ENCODE assay signal across 10 cellular contexts in the genomic region with DNA sequence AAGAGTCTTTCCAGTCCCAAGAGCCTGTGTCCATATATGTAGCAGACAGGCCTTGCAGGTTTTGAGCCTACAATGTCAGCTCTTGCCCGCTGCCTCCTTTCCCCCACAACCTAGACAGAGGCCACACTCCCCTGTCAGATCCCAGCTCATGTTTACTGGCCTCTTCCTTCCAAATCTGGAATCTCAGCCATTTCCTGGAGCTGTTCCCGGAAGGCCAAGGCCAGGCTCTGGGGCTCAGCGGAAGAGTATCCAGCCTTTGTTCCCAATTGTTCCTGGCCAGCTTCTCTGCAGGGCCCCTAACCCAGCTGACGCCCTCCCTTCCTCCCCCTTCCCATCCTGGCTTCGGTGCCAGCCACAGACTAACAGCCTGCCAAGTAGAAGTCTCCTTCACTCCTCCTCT. TPM values are rescaled to one million over a fixed set of nuclear protein-coding genes. Genes with fewer than 3 reads are reported as not detected.
DNase-seq lines count a peak whose midpoint lies in the region; ATAC-seq and TF ChIP-seq lines count a peak whose summit lies in the region.
"Had no signal": no experiment of that assay in that cellular context is flagged by ENCODE, and none has a peak within 500 bp of the region (broad histone marks: within the 10 kb centered on the region; RNA-seq: fewer than 3 reads in every experiment).

No MANE protein-coding gene starts in this region.

- no peak overlapping the region for H3K27ac Mint-ChIP-seq in activated naive CD8-positive, alpha-beta T cell treated with anti-CD3 and anti-CD28 coated beads for 36 hours
- H3K27ac Mint-ChIP-seq: activated T-helper 1 cell treated with anti-CD3 and anti-CD28 coated beads, Interleukin-12 subunit alpha, Interleukin-12 subunit beta, Interleukin-2, Interleukin-4 antibody, amounts not matched to agents 30 ng/mL and 10 ng/mL and 1 ng/mL, durations not matched to agents 14 hours and 24 hours and 36 hours had no signal

- no peaks in the 10 kb centered on the region for H3K9me3 Mint-ChIP-seq in activated naive CD8-positive, alpha-beta T cell treated with anti-CD3 and anti-CD28 coated beads for 36 hours
- H3K9me3 Mint-ChIP-seq: activated T-helper 1 cell treated with anti-CD3 and anti-CD28 coated beads, Interleukin-12 subunit alpha, Interleukin-12 subunit beta, Interleukin-2, Interleukin-4 antibody, amounts not matched to agents 30 ng/mL and 10 ng/mL and 1 ng/mL, durations not matched to agents 14 hours and 24 hours and 36 hours had no signal

- H3K9me3 ChIP-seq in RWPE2 (ENCODE audit: severe bottlenecking) (no peaks in the 10 kb centered on the region), fibroblast of lung (ENCODE audit: control insufficient read depth, insufficient read depth, low read depth, low read length) (no peaks in the 10 kb centered on the region)

- H3K4me1 ChIP-seq in RWPE2 (ENCODE audit: insufficient read depth, poor library complexity, severe bottlenecking) (peaks cover 58% of the 10 kb centered on the region), fibroblast of lung (ENCODE audit: control insufficient read depth, extremely low read depth, insufficient read depth, low read length) (peaks cover 42% of the 10 kb centered on the region)

- H3K4me3 Mint-ChIP-seq in activated naive CD8-positive, alpha-beta T cell treated with anti-CD3 and anti-CD28 coated beads for 36 hours = no peak overlapping the region
- H3K4me3 Mint-ChIP-seq: activated T-helper 1 cell treated with anti-CD3 and anti-CD28 coated beads, Interleukin-12 subunit alpha, Interleukin-12 subunit beta, Interleukin-2, Interleukin-4 antibody, amounts not matched to agents 30 ng/mL and 10 ng/mL and 1 ng/mL, durations not matched to agents 14 hours and 24 hours and 36 hours had no signal

- no peaks in the 10 kb centered on the region for H4K20me1 ChIP-seq in fibroblast of lung (ENCODE audit: control insufficient read depth, extremely low read depth, insufficient read depth, low read length)

- H3K36me3 ChIP-seq in RWPE2 (ENCODE audit: low read depth) = no peaks in the 10 kb centered on the region
- H3K36me3 ChIP-seq in fibroblast of lung (ENCODE audit: control insufficient read depth, insufficient read depth, low read length) = no peaks in the 10 kb centered on the region

- peak overlapping the region; percentile 73 for H2AFZ ChIP-seq in fibroblast of lung (ENCODE audit: low read length)

- H3K4me2 ChIP-seq in fibroblast of lung (ENCODE audit: extremely low read depth, insufficient read depth, low read length) = peak overlapping the region; percentile 58

- TF ChIP-seq CTCF in RWPE2 (IDR thresholded peaks at IDR 0.05; ENCODE audit: poor library complexity, severe bottlenecking) (no peak), fibroblast of lung (conservative IDR thresholded peaks at IDR 0.05 in 1 of 2, IDR thresholded peaks at IDR 0.05 in 1 of 2; ENCODE audit: low read depth in 1 of 2, low read length in 2 of 2) (no peak)

- no peaks in the 10 kb centered on the region for H3K27me3 ChIP-seq in RWPE2 (ENCODE audit: insufficient read depth, poor library complexity, severe bottlenecking)
- H3K27me3 ChIP-seq in fibroblast of lung (ENCODE audit: control insufficient read depth, insufficient read depth, low read length) = no peaks in the 10 kb centered on the region

- DNase-seq in RWPE2 (ENCODE audit: low spot score) (no peak), fibroblast of lung (ENCODE audit: low read depth in 2 of 2) (peak in 1 of 2 donors; percentile 79), midbrain (lab: John Stamatoyannopoulos, UW) (peak; percentile 66), ureter (ENCODE audit: low spot score) (peak; percentile 42), iPS-NIHi11 (ENCODE audit: low spot score) (no peak)
- no peak for DNase-seq in activated naive CD8-positive, alpha-beta T cell treated with anti-CD3 and anti-CD28 coated beads for 36 hours
- no peak for DNase-seq in activated effector memory CD4-positive, alpha-beta T cell treated with Interleukin-2 at 50 U/mL for 16 hours
- DNase-seq: left colon had no signal

- peak overlapping the region; percentile 43 for H3K9ac ChIP-seq in fibroblast of lung (ENCODE audit: insufficient read depth, low read length)

- ATAC-seq in RWPE2 (ENCODE audit: low read depth) = peak; percentile 62
- no peak for ATAC-seq in activated CD4-positive, CD25-positive, alpha-beta regulatory T cell treated with anti-CD3 and anti-CD28 coated beads, Interleukin-2, amount 50 U/mL, for 24 hours
- ATAC-seq: left colon had no signal

- no peaks in the 10 kb centered on the region for H3K79me2 ChIP-seq in fibroblast of lung (ENCODE audit: control insufficient read depth, insufficient read depth, low read length)

- H3K36me3 Mint-ChIP-seq in activated naive CD8-positive, alpha-beta T cell treated with anti-CD3 and anti-CD28 coated beads for 36 hours = no peaks in the 10 kb centered on the region

- H3K4me3 ChIP-seq in RWPE2 (ENCODE audit: severe bottlenecking) (no peak overlapping the region), fibroblast of lung (replicated peaks in 1 of 4; ENCODE audit: control extremely low read depth in 1 of 4, insufficient read depth in 1 of 4, low read depth in 3 of 4, low read length in 4 of 4) (no peak overlapping the region)

- H3K27ac ChIP-seq in RWPE2 (ENCODE audit: poor library complexity, severe bottlenecking) (peak overlapping the region; percentile 99), fibroblast of lung (ENCODE audit: insufficient read depth, low read length) (peak overlapping the region; percentile 96)

- H3K27me3 Mint-ChIP-seq in activated naive CD8-positive, alpha-beta T cell treated with anti-CD3 and anti-CD28 coated beads for 36 hours = peaks cover 13% of the 10 kb centered on the region

- H3K4me1 Mint-ChIP-seq in activated naive CD8-positive, alpha-beta T cell treated with anti-CD3 and anti-CD28 coated beads for 36 hours = no peaks in the 10 kb centered on the region

RNA-seq across cellular contexts. Expression of gene ROBO4, which starts 1.0 kb away (rescaled TPM):
- 0.26 and 0.66 TPM in 2 replicates for total RNA-seq in fibroblast of lung
- 0.45 and 0.63 TPM in 2 replicates for polyA plus RNA-seq in fibroblast of lung
- 1.8 and 3.1 TPM in 2 replicates for polyA plus RNA-seq in fibroblast of lung (2012)
- polyA minus RNA-seq in fibroblast of lung (ENCODE audit: low replicate concordance) = 3.3 and 4.5 TPM in 2 replicates
- 16.8 TPM for total RNA-seq in ureter
- total RNA-seq in activated naive CD8-positive, alpha-beta T cell treated with anti-CD3 and anti-CD28 coated beads for 36 hours = not detected
- total RNA-seq: activated T-helper 1 cell treated with anti-CD3 and anti-CD28 coated beads, Interleukin-12 subunit alpha, Interleukin-12 subunit beta, Interleukin-2, Interleukin-4 antibody, amounts not matched to agents 30 ng/mL and 10 ng/mL and 1 ng/mL, durations not matched to agents 14 hours and 24 hours and 36 hours had no signal

RNA-seq across cellular contexts. Expression of gene HEPN1, which starts 20.3 kb away (rescaled TPM):
- total RNA-seq in fibroblast of lung = not detected in 2 replicates
- not detected in 2 replicates for polyA plus RNA-seq in fibroblast of lung
- polyA plus RNA-seq in fibroblast of lung (2012) = not detected in 2 replicates
- polyA minus RNA-seq in fibroblast of lung (ENCODE audit: low replicate concordance) = not detected in 2 replicates
- not detected for total RNA-seq in ureter
- not detected for total RNA-seq in activated naive CD8-positive, alpha-beta T cell treated with anti-CD3 and anti-CD28 coated beads for 36 hours
- total RNA-seq: activated T-helper 1 cell treated with anti-CD3 and anti-CD28 coated beads, Interleukin-12 subunit alpha, Interleukin-12 subunit beta, Interleukin-2, Interleukin-4 antibody, amounts not matched to agents 30 ng/mL and 10 ng/mL and 1 ng/mL, durations not matched to agents 14 hours and 24 hours and 36 hours; left colon had no signal

RNA-seq across cellular contexts. Expression of gene ROBO3, which starts 33.5 kb away (rescaled TPM):
- total RNA-seq in fibroblast of lung (11.6 and 25.4 TPM in 2 replicates), ureter (27.4 TPM)
- polyA plus RNA-seq in fibroblast of lung = 7.2 and 8.8 TPM in 2 replicates
- 11.2 and 13.3 TPM in 2 replicates for polyA plus RNA-seq in fibroblast of lung (2012)
- 11.7 and 14.9 TPM in 2 replicates for polyA minus RNA-seq in fibroblast of lung (ENCODE audit: low replicate concordance)
- 10 to 100 TPM; 17.9 to 23.7 TPM for total RNA-seq in activated naive CD8-positive, alpha-beta T cell treated with anti-CD3 and anti-CD28 coated beads for 36 hours

RNA-seq across cellular contexts. Expression of gene HEPACAM, which starts 37.1 kb away (rescaled TPM):
- total RNA-seq in fibroblast of lung (under 0.01 TPM in 1 of 2 replicates, not detected in the other), ureter (0.68 TPM)
- polyA plus RNA-seq in fibroblast of lung = 0.08 and 0.11 TPM in 2 replicates
- 0.05 and 0.16 TPM in 2 replicates for polyA plus RNA-seq in fibroblast of lung (2012)
- polyA minus RNA-seq in fibroblast of lung (ENCODE audit: low replicate concordance) = 13.9 TPM in 1 of 2 replicates, not detected in the other
- not detected for total RNA-seq in activated naive CD8-positive, alpha-beta T cell treated with anti-CD3 and anti-CD28 coated beads for 36 hours
- total RNA-seq: activated T-helper 1 cell treated with anti-CD3 and anti-CD28 coated beads, Interleukin-12 subunit alpha, Interleukin-12 subunit beta, Interleukin-2, Interleukin-4 antibody, amounts not matched to agents 30 ng/mL and 10 ng/mL and 1 ng/mL, durations not matched to agents 14 hours and 24 hours and 36 hours had no signal

RNA-seq across cellular contexts. Expression of gene CCDC15, which starts 55.3 kb away (rescaled TPM):
- total RNA-seq in fibroblast of lung = 0.77 and 2.3 TPM in 2 replicates
- polyA plus RNA-seq in fibroblast of lung = 1.2 and 4.0 TPM in 2 replicates
- 0.76 and 2.6 TPM in 2 replicates for polyA plus RNA-seq in fibroblast of lung (2012)
- 0.16 and 0.56 TPM in 2 replicates for polyA minus RNA-seq in fibroblast of lung (ENCODE audit: low replicate concordance)
- total RNA-seq in ureter = 2.2 TPM
- 1 to 10 TPM; 4.3 to 4.5 TPM for total RNA-seq in activated naive CD8-positive, alpha-beta T cell treated with anti-CD3 and anti-CD28 coated beads for 36 hours

Comparison
In these comparisons a context has a peak if more than half of its experiments do, and no peak if none do; other contexts are left out.
1. DNase-seq: peak in midbrain (single experiment) and ureter (single experiment); none in RWPE2 (single experiment), iPS-NIHi11 (single experiment), activated naive CD8-positive, alpha-beta T cell treated with anti-CD3 and anti-CD28 coated beads for 36 hours (single experiment) and activated effector memory CD4-positive, alpha-beta T cell treated with Interleukin-2 at 50 U/mL for 16 hours (single experiment).
2. RNA of gene ROBO4, which starts 1.0 kb away (total RNA-seq): 16.8 TPM in ureter (single experiment); 0.26 to 0.66 TPM in fibroblast of lung and not detected in activated naive CD8-positive, alpha-beta T cell treated with anti-CD3 and anti-CD28 coated beads for 36 hours; every median in the first group is over 10 times any median in the second.